ENCODE assay signal across 22 cellular contexts in genomic region chr2:170162261-170162612, GRCh38. TPM values are rescaled to one million over a fixed set of nuclear protein-coding genes. Genes with fewer than 3 reads are reported as not detected.
DNase-seq lines count a peak whose midpoint lies in the region; TF ChIP-seq lines count a peak whose summit lies in the region.
"Had no signal": no experiment of that assay in that cellular context is flagged by ENCODE, and none has a peak within 500 bp of the region (broad histone marks: within the 10 kb centered on the region; RNA-seq: fewer than 3 reads in every experiment).

No MANE protein-coding gene starts in this region.

- intact Hi-C loops in mammary epithelial cell (cut with micrococcal nuclease), result loop anchor here (1.0 kb wide), 2 partner anchors 16 to 39 kb away; partner anchors contain the start of gene MYO3B
- intact Hi-C loops in esophagus squamous epithelium (cut with DNase I), result no loop called here

- H3K9me2 ChIP-seq in GM23248 (ENCODE audit: insufficient read depth), result no peaks in the 10 kb centered on the region

- H3K4me1 ChIP-seq in GM23248 (ENCODE audit: insufficient read depth) (peaks cover 35% of the 10 kb centered on the region), mammary epithelial cell (ENCODE audit: insufficient read depth, low read length) (peaks cover 19% of the 10 kb centered on the region), esophagus squamous epithelium (no peaks in the 10 kb centered on the region)
- H3K4me1 ChIP-seq: gastroesophageal sphincter, upper lobe of left lung had no signal

- TSS peak; percentile 25 for BruUV-seq in mammary epithelial cell (replicated peaks; lab: Mats Ljungman, UMichigan)

- H3K36me3 ChIP-seq in GM23248 (ENCODE audit: low read depth), result no peaks in the 10 kb centered on the region
- H3K36me3 ChIP-seq in mammary epithelial cell (ENCODE audit: insufficient read depth, low read length), result no peaks in the 10 kb centered on the region
- H3K36me3 ChIP-seq in esophagus squamous epithelium, result no peaks in the 10 kb centered on the region
- H3K36me3 ChIP-seq: gastroesophageal sphincter, upper lobe of left lung had no signal

- H3K79me2 ChIP-seq in GM23248 (ENCODE audit: insufficient read depth) (no peaks in the 10 kb centered on the region), mammary epithelial cell (ENCODE audit: insufficient read depth, low read length) (no peaks in the 10 kb centered on the region)

- peak; percentile 63 for DNase-seq in GM23248
- DNase-seq in LoVo (ENCODE audit: low spot score), result peak; percentile 13
- DNase-seq in mammary epithelial cell, result peak; percentile 87
- DNase-seq in renal cortical epithelial cell (ENCODE audit: low read depth), result peak; percentile 90
- no peak for DNase-seq in T1000 (lab: John Stamatoyannopoulos, UW)
- DNase-seq in esophagus squamous epithelium (lab: John Stamatoyannopoulos, UW), result no peak
- no peak for DNase-seq in amniotic stem cell (lab: John Stamatoyannopoulos, UW)
- DNase-seq in effector CD8-positive, alpha-beta T cell (lab: John Stamatoyannopoulos, UW), result no peak
- DNase-seq: activated CD8-positive, alpha-beta memory T cell treated with anti-CD3 and anti-CD28 coated beads, Interleukin-2, amount 50 U/mL, for 4 hours; activated naive CD4-positive, alpha-beta T cell treated with anti-CD3 and anti-CD28 coated beads, Interleukin-2, amount 10 ng/mL, durations not matched to agents 7 days and 5 days; caudate nucleus; DMS53; NCI-H1417 treated with DMSO at 0.1 percent for 48 hours; NK-92 treated with Interleukin-12 subunit alpha and Interleukin-12 subunit beta, amount 100 ng/mL, for 24 hours; psoas muscle; SIG-M5; stimulated activated CD4-positive, alpha-beta T cell treated with anti-CD3 and anti-CD28 coated beads, Interleukin-12 subunit alpha, Interleukin-12 subunit beta, amount 100 ng/mL, for 4 hours; stimulated activated naive CD4-positive, alpha-beta T cell; upper lobe of left lung had no signal

- in situ Hi-C loops in GM23248 (cut with MboI), result no loop called here
- in situ Hi-C loops in mammary epithelial cell (cut with MboI; ENCODE audit: low sequenced_read_pairs in 2 of 2), result no loop called here

- H2AFZ ChIP-seq in GM23248, result peak overlapping the region; percentile 58
- H2AFZ ChIP-seq in mammary epithelial cell (ENCODE audit: low read depth, low read length), result peak overlapping the region; percentile 71

- peaks cover 21% of the 10 kb centered on the region for H3F3A ChIP-seq in GM23248 (ENCODE audit: insufficient read depth)

- WGBS in GM23248 (ENCODE audit: low coverage in 1 of 2, low lambda C conversion rate in 2 of 2, missing lambda C conversion rate in 2 of 2), 2 experiments, result 10 to 18% methylated on average over 2 of the region's 2 CpGs
- 29% methylated on average over 2 of the region's 2 CpGs for WGBS in mammary epithelial cell (ENCODE audit: low coverage, missing lambda C conversion rate)
- 69 to 73% methylated on average over 2 of the region's 2 CpGs for WGBS in esophagus squamous epithelium, 2 donors

- dilution Hi-C loops in mammary epithelial cell (cut with HindIII; ENCODE audit: low sequenced_read_pairs), result no loop called here

- no peaks in the 10 kb centered on the region for H3K27me3 ChIP-seq in GM23248 (replicated peaks; ENCODE audit: insufficient read depth)
- H3K27me3 ChIP-seq in mammary epithelial cell (ENCODE audit: insufficient read depth, low read length), result no peaks in the 10 kb centered on the region
- no peaks in the 10 kb centered on the region for H3K27me3 ChIP-seq in esophagus squamous epithelium
- H3K27me3 ChIP-seq: gastroesophageal sphincter, upper lobe of left lung had no signal

- no peaks in the 10 kb centered on the region for H3K9me3 ChIP-seq in GM23248 (ENCODE audit: low read depth)
- no peaks in the 10 kb centered on the region for H3K9me3 ChIP-seq in mammary epithelial cell (replicated peaks; ENCODE audit: insufficient read depth, low read length)
- no peaks in the 10 kb centered on the region for H3K9me3 ChIP-seq in esophagus squamous epithelium
- H3K9me3 ChIP-seq: gastroesophageal sphincter, psoas muscle, upper lobe of left lung had no signal

- H3K27ac ChIP-seq in GM23248, result 0 out of 2 replicates have a peak overlapping the region, but pooled peaks have one; percentile 8
- H3K27ac ChIP-seq in mammary epithelial cell (ENCODE audit: insufficient read depth, low read depth, low read length), result peak overlapping the region; percentile 46
- no peak overlapping the region for H3K27ac ChIP-seq in esophagus squamous epithelium
- H3K27ac ChIP-seq: gastroesophageal sphincter, HL-60, psoas muscle, upper lobe of left lung had no signal

- H3K4me3 ChIP-seq in GM23248, result no peak overlapping the region
- no peak overlapping the region for H3K4me3 ChIP-seq in mammary epithelial cell (replicated peaks in 1 of 3; ENCODE audit: insufficient read depth in 1 of 3, low read depth in 2 of 3, low read length in 3 of 3)
- H3K4me3 ChIP-seq in esophagus squamous epithelium, result no peak overlapping the region
- H3K4me3 ChIP-seq: gastroesophageal sphincter, psoas muscle, upper lobe of left lung had no signal

- CTCF ChIA-PET in mammary epithelial cell (lab: Charles Lee; ENCODE audit: low non-redundant PET), result interaction anchor here (0.6 kb wide), 1 partner anchor 15 kb away, joined by 6 read pairs; no protein-coding TSS in a partner anchor

- H3K4me2 ChIP-seq in GM23248 (ENCODE audit: unreplicated experiment), result no peak overlapping the region
- no peak overlapping the region for H3K4me2 ChIP-seq in mammary epithelial cell (ENCODE audit: insufficient read depth, low read depth, low read length)

- no peak for TF ChIP-seq CTCF in mammary epithelial cell (conservative IDR thresholded peaks at IDR 0.05 in 1 of 2, IDR thresholded peaks at IDR 0.05 in 1 of 2; ENCODE audit: extremely low read depth in 1 of 2, insufficient read depth in 1 of 2, low read depth in 1 of 2, low read length in 2 of 2)
- TF ChIP-seq CTCF in esophagus squamous epithelium (IDR thresholded peaks at IDR 0.05), result no peak

- H3K9ac ChIP-seq in GM23248 (no peak overlapping the region), mammary epithelial cell (ENCODE audit: insufficient read depth, low read length) (no peak overlapping the region)

- no peak for TF ChIP-seq POLR2A in esophagus squamous epithelium (IDR thresholded peaks at IDR 0.05)

- H4K20me1 ChIP-seq in GM23248 (ENCODE audit: insufficient read depth) (no peaks in the 10 kb centered on the region), mammary epithelial cell (ENCODE audit: insufficient read depth, low read length) (no peaks in the 10 kb centered on the region)

RNA-seq across cellular contexts. Expression of gene MYO3B, which starts 15.7 kb away (rescaled TPM):
- 0.11 TPM in 1 of 2 replicates, not detected in the other for total RNA-seq in GM23248 (2014; rRNA removed; shearing (Covaris generic))
- polyA plus RNA-seq in GM23248 (2016; fragmentation: Nextera tagmentation; extraction: Ambion mirVana), result not detected in 2 replicates
- total RNA-seq in mammary epithelial cell, result under 1 TPM in 1 of 2 donors, not detected in 1; 0.24 TPM
- polyA plus RNA-seq in mammary epithelial cell, result 0.15 TPM
- polyA minus RNA-seq in mammary epithelial cell, result not detected
- total RNA-seq in renal cortical epithelial cell, result 1.4 and 10.6 TPM in 2 replicates
- under 1 TPM; 0.15 to 0.38 (median 0.18) TPM for total RNA-seq in esophagus squamous epithelium
- total RNA-seq: gastroesophageal sphincter had no signal
- polyA plus RNA-seq: CD14-positive monocyte, psoas muscle had no signal

Comparison
In these comparisons a context has a peak if more than half of its experiments do, and no peak if none do; other contexts are left out.
1. DNase-seq: peak in GM23248 (single experiment), LoVo (single experiment), mammary epithelial cell (single experiment) and renal cortical epithelial cell (single experiment); none in T1000 (single experiment), esophagus squamous epithelium (single experiment), amniotic stem cell (single experiment) and effector CD8-positive, alpha-beta T cell (single experiment).
2. H3K27ac ChIP-seq: peak in GM23248 (single experiment) and mammary epithelial cell (single experiment); none in esophagus squamous epithelium (0 of 4).